23 cellular contexts compared by ENCODE assay signal in the genomic region with DNA sequence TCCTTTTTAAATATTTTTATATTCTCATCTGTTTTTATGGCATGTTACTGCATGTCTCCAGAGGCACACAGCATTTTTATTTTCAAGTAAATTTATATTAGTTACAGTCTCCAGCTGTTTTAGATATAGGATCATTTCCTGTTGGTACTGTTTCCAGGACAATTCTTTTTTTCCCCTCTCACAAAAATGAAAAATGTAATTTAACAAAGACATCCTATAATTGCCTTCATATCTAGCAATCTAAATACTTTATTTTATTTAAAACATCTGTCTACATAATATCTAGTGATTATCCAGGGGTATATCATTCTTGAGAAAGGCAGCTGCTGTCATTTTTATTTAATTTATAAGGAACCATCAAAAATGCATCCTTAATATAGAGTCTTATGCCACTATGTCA.
A peak's percentile ranks its signal among the peaks of the same experiment; 100 is the strongest.
DNase-seq lines count a peak whose midpoint lies in the region; ATAC-seq and TF ChIP-seq lines count a peak whose summit lies in the region.
"Had no signal": no experiment of that assay in that cellular context is flagged by ENCODE, and none has a peak within 500 bp of the region (broad histone marks: within the 10 kb centered on the region; RNA-seq: fewer than 3 reads in every experiment).

No MANE protein-coding gene starts in this region.

- no peaks in the 10 kb centered on the region for H3K36me3 Mint-ChIP-seq in osteocyte (ENCODE audit: unreplicated experiment)
- H3K36me3 Mint-ChIP-seq: CD4-positive, alpha-beta memory T cell had no signal

- H3K4me3 Mint-ChIP-seq in osteocyte (ENCODE audit: unreplicated experiment), result no peak overlapping the region
- H3K4me3 Mint-ChIP-seq: CD4-positive, alpha-beta memory T cell; H9 had no signal

- H3K4me3 ChIP-seq in adipocyte (ENCODE audit: low read length) (no peak overlapping the region), fibroblast of pulmonary artery (replicated peaks; ENCODE audit: low read depth, low read length) (no peak overlapping the region)
- H3K4me3 ChIP-seq: K562 had no signal

- DNase-seq in GM03348 (ENCODE audit: low spot score) (peak; percentile 15), adipocyte (ENCODE audit: low read depth) (peak; percentile 70), fibroblast of pulmonary artery (ENCODE audit: low read depth) (peak; percentile 11), osteocyte (ENCODE audit: extremely low spot score, unreplicated experiment) (no peak), left cardiac atrium (no peak), GM13977 (ENCODE audit: low spot score) (no peak)
- no peak for DNase-seq in activated naive CD4-positive, alpha-beta T cell treated with Interleukin-2 at 50 U/mL for 16 hours
- DNase-seq: C1 segment of cervical spinal cord; CD4-positive, alpha-beta memory T cell; COR-L47; DMS53; H9; Kasumi-1; MV-4-11; NCI-H1105; NCI-H146; NCI-H2029; NCI-H2227 treated with DMSO at 0.1 percent for 48 hours; NCI-H526 treated with DMSO at 0.1 percent for 48 hours; SHP77; SW 1271 had no signal

- no peak for ATAC-seq in left cardiac atrium
- ATAC-seq: K562, Panc1 had no signal

- H3K4me1 Mint-ChIP-seq in osteocyte (ENCODE audit: unreplicated experiment), result peaks cover 25% of the 10 kb centered on the region
- H3K4me1 Mint-ChIP-seq: CD4-positive, alpha-beta memory T cell had no signal

- no peaks in the 10 kb centered on the region for H3K27me3 Mint-ChIP-seq in osteocyte (ENCODE audit: unreplicated experiment)

- intact Hi-C loops in left cardiac atrium (cut with DNase I), result no loop called here

- peak overlapping the region; percentile 57 for H3K27ac Mint-ChIP-seq in osteocyte (ENCODE audit: unreplicated experiment)
- H3K27ac Mint-ChIP-seq: CD4-positive, alpha-beta memory T cell; H9 had no signal

- TF ChIP-seq CTCF in fibroblast of pulmonary artery (IDR thresholded peaks at IDR 0.05; ENCODE audit: low read length, missing control alignments) (no peak), osteocyte (IDR thresholded peaks at IDR 0.05) (no peak), GM13977 (IDR thresholded peaks at IDR 0.05; ENCODE audit: extremely low read depth, insufficient read depth, missing control alignments) (no peak)

- H3K9me3 Mint-ChIP-seq in osteocyte (ENCODE audit: unreplicated experiment), result peaks cover 11% of the 10 kb centered on the region
- H3K9me3 Mint-ChIP-seq: H9 had no signal

- H3K27me3 ChIP-seq in adipocyte (replicated peaks; ENCODE audit: control insufficient read depth, insufficient read depth, low read length), result no peaks in the 10 kb centered on the region

- no peak overlapping the region for H3K9ac ChIP-seq in adipocyte (ENCODE audit: low read length)

- H3K36me3 ChIP-seq in adipocyte (ENCODE audit: control insufficient read depth, insufficient read depth, low read length, severe bottlenecking), result no peaks in the 10 kb centered on the region

- in situ Hi-C loops in GM13977 (cut with MboI; ENCODE audit: low pct_unique_long_range_greater_than_20kb, low sequenced_read_pairs, unreplicated experiment), result no loop called here

- H3K9me3 ChIP-seq in adipocyte (ENCODE audit: control insufficient read depth, low read length), result no peaks in the 10 kb centered on the region

- no peaks in the 10 kb centered on the region for H3K4me1 ChIP-seq in adipocyte (ENCODE audit: control insufficient read depth, insufficient read depth, low read length)

Comparison
In these comparisons a context has a peak if more than half of its experiments do, and no peak if none do; other contexts are left out.
1. DNase-seq: peak in GM03348 (single experiment), adipocyte (single experiment) and fibroblast of pulmonary artery (single experiment); none in osteocyte (single experiment), left cardiac atrium (single experiment), GM13977 (single experiment) and activated naive CD4-positive, alpha-beta T cell treated with Interleukin-2 at 50 U/mL for 16 hours (single experiment).